Comparison of ENCODE assay signal across 1 cellular context in genomic region chr12:50388793-50389192, GRCh38. TPM values are rescaled to one million over a fixed set of nuclear protein-coding genes. Genes with fewer than 3 reads are reported as not detected.
"Had no signal": no experiment of that assay in that cellular context is flagged by ENCODE, and none has a peak within 500 bp of the region (broad histone marks: within the 10 kb centered on the region; RNA-seq: fewer than 3 reads in every experiment).

No MANE protein-coding gene starts in this region.

RNA-seq across cellular contexts. Expression of gene FAM186A, which starts 7.6 kb away (rescaled TPM):
- total RNA-seq: Right ventricle myocardium superior had no signal
